In genomic region chr13:86446311-86446710, GRCh38 we compare ENCODE assay signal across 15 cellular contexts.
DNase-seq lines count a peak whose midpoint lies in the region; ATAC-seq, FAIRE-seq and TF ChIP-seq lines count a peak whose summit lies in the region.
"Had no signal": no experiment of that assay in that cellular context is flagged by ENCODE, and none has a peak within 500 bp of the region (broad histone marks: within the 10 kb centered on the region; RNA-seq: fewer than 3 reads in every experiment).

No MANE protein-coding gene starts in this region.

- H3K4me1 ChIP-seq in HUES6 (ENCODE audit: control insufficient read depth, insufficient read depth, low read length) (peaks cover 17% of the 10 kb centered on the region), astrocyte (ENCODE audit: insufficient read depth, low read length) (peaks cover 11% of the 10 kb centered on the region)
- H3K4me1 ChIP-seq: heart left ventricle had no signal

- H3K36me3 ChIP-seq in HUES6 (ENCODE audit: control insufficient read depth, insufficient read depth, low read length) (no peaks in the 10 kb centered on the region), astrocyte (ENCODE audit: insufficient read depth, low read length) (no peaks in the 10 kb centered on the region)
- H3K36me3 ChIP-seq: heart left ventricle had no signal

- peak; percentile 15 for DNase-seq in Ammon's horn (ENCODE audit: low spot score)
- DNase-seq in astrocyte (ENCODE audit: low read depth) = peak; percentile 86
- peak; percentile 72 for DNase-seq in iPS-NIHi7 (ENCODE audit: extremely low spot score)
- no peak for DNase-seq in COLO829 (ENCODE audit: low spot score)
- no peak for DNase-seq in stimulated activated naive CD8-positive, alpha-beta T cell treated with anti-CD3 and anti-CD28 coated beads, Interleukin-15, Interleukin-2, amounts not matched to agents 100 U/mL and 50 U/mL, for 24 hours
- no peak for DNase-seq in SW480 (ENCODE audit: low spot score)
- no peak for DNase-seq in coronary artery (ENCODE audit: low spot score)
- DNase-seq: activated CD4-positive, alpha-beta memory T cell treated with anti-CD3 and anti-CD28 coated beads, Interleukin-2, amount 10 ng/mL, durations not matched to agents 7 days and 5 days; CD8-positive, alpha-beta T cell; heart left ventricle; NCI-H1105 treated with DMSO at 0.1 percent for 48 hours had no signal

- H3K9me3 ChIP-seq in HUES6 (ENCODE audit: control insufficient read depth, insufficient read depth, low read depth, low read length) (no peaks in the 10 kb centered on the region), astrocyte (ENCODE audit: insufficient read depth, low read depth, low read length) (no peaks in the 10 kb centered on the region)
- H3K9me3 ChIP-seq: heart left ventricle had no signal

- H3K27ac ChIP-seq in HUES6 (ENCODE audit: low read depth, low read length) (peak overlapping the region; percentile 42; the same call in 1 of the 2 replicates), astrocyte (ENCODE audit: low read depth, low read length) (peak overlapping the region; percentile 80), coronary artery (no peak overlapping the region)
- H3K27ac ChIP-seq: heart left ventricle had no signal

- FAIRE-seq in astrocyte (lab: Jason Lieb, UNC) = no peak

- H3K4me3 Mint-ChIP-seq in astrocyte (ENCODE audit: unreplicated experiment) = no peak overlapping the region
- H3K4me3 Mint-ChIP-seq: activated CD4-positive, alpha-beta memory T cell treated with anti-CD3 and anti-CD28 coated beads, Interleukin-2, amount 10 ng/mL, durations not matched to agents 7 days and 5 days; activated naive CD4-positive, alpha-beta T cell treated with anti-CD3 and anti-CD28 coated beads, Interleukin-2, amount 50 U/mL, for 24 hours; CD8-positive, alpha-beta T cell; T-helper 1 cell treated with Interleukin-12 subunit alpha and Interleukin-12 subunit beta and Interleukin-4 antibody, amounts not matched to agents 30 μg/mL and 1 μg/mL, for 36 hours had no signal

- H3K4me2 ChIP-seq in astrocyte (ENCODE audit: low read length) = peak overlapping the region; percentile 54

- ATAC-seq in stimulated activated naive CD8-positive, alpha-beta T cell treated with anti-CD3 and anti-CD28 coated beads, Interleukin-15, Interleukin-2, amounts not matched to agents 100 U/mL and 50 U/mL, for 24 hours = no peak
- ATAC-seq: CD8-positive, alpha-beta T cell; heart left ventricle had no signal

- H3K9ac ChIP-seq in HUES6 (ENCODE audit: low read length) (no peak overlapping the region), astrocyte (ENCODE audit: low read length) (peak overlapping the region; percentile 65)

- no peaks in the 10 kb centered on the region for H3K36me3 Mint-ChIP-seq in astrocyte (ENCODE audit: low read depth, unreplicated experiment)
- H3K36me3 Mint-ChIP-seq: activated naive CD4-positive, alpha-beta T cell treated with anti-CD3 and anti-CD28 coated beads, Interleukin-2, amount 50 U/mL, for 24 hours; CD8-positive, alpha-beta T cell had no signal

- no peaks in the 10 kb centered on the region for H3K9me3 Mint-ChIP-seq in astrocyte (ENCODE audit: unreplicated experiment)
- H3K9me3 Mint-ChIP-seq: activated naive CD4-positive, alpha-beta T cell treated with anti-CD3 and anti-CD28 coated beads, Interleukin-2, amount 50 U/mL, for 24 hours had no signal

- no peaks in the 10 kb centered on the region for H4K20me1 ChIP-seq in astrocyte (ENCODE audit: insufficient read depth, low read length)

- H3K27ac Mint-ChIP-seq in astrocyte (ENCODE audit: unreplicated experiment) = peak overlapping the region; percentile 76
- H3K27ac Mint-ChIP-seq: activated CD4-positive, alpha-beta memory T cell treated with anti-CD3 and anti-CD28 coated beads, Interleukin-2, amount 10 ng/mL, durations not matched to agents 7 days and 5 days; activated naive CD4-positive, alpha-beta T cell treated with anti-CD3 and anti-CD28 coated beads, Interleukin-2, amount 50 U/mL, for 24 hours; CD8-positive, alpha-beta T cell; progenitor cell of endocrine pancreas; T-helper 1 cell treated with Interleukin-12 subunit alpha and Interleukin-12 subunit beta and Interleukin-4 antibody, amounts not matched to agents 30 μg/mL and 1 μg/mL, for 36 hours had no signal

- H3K27me3 ChIP-seq in HUES6 (ENCODE audit: control insufficient read depth, insufficient read depth, low read length) (no peaks in the 10 kb centered on the region), astrocyte (ENCODE audit: insufficient read depth, low read length) (no peaks in the 10 kb centered on the region)
- H3K27me3 ChIP-seq: heart left ventricle had no signal

- H3K27me3 Mint-ChIP-seq in astrocyte (ENCODE audit: low read depth, unreplicated experiment) = no peaks in the 10 kb centered on the region
- H3K27me3 Mint-ChIP-seq: activated CD4-positive, alpha-beta memory T cell treated with anti-CD3 and anti-CD28 coated beads, Interleukin-2, amount 10 ng/mL, durations not matched to agents 7 days and 5 days; activated naive CD4-positive, alpha-beta T cell treated with anti-CD3 and anti-CD28 coated beads, Interleukin-2, amount 50 U/mL, for 24 hours; progenitor cell of endocrine pancreas had no signal

- peak overlapping the region; percentile 38 for H2AFZ ChIP-seq in astrocyte (ENCODE audit: low read depth, low read length)

- no peaks in the 10 kb centered on the region for H3K79me2 ChIP-seq in astrocyte (ENCODE audit: insufficient read depth, low read length)

- TF ChIP-seq CTCF in astrocyte (IDR thresholded peaks at IDR 0.05; ENCODE audit: insufficient read depth, low read depth, low read length) (no peak), coronary artery (IDR thresholded peaks at IDR 0.05) (no peak)

- peaks cover 8% of the 10 kb centered on the region for H3K4me1 Mint-ChIP-seq in astrocyte (ENCODE audit: low read depth, unreplicated experiment)
- H3K4me1 Mint-ChIP-seq: activated CD4-positive, alpha-beta memory T cell treated with anti-CD3 and anti-CD28 coated beads, Interleukin-2, amount 10 ng/mL, durations not matched to agents 7 days and 5 days; activated naive CD4-positive, alpha-beta T cell treated with anti-CD3 and anti-CD28 coated beads, Interleukin-2, amount 50 U/mL, for 24 hours had no signal

- H3K4me3 ChIP-seq in HUES6 (ENCODE audit: low read depth, low read length) (no peak overlapping the region), astrocyte (ENCODE audit: insufficient read depth, low read depth, low read length) (no peak overlapping the region), coronary artery (no peak overlapping the region)
- H3K4me3 ChIP-seq: heart left ventricle had no signal

Comparison
In these comparisons a context has a peak if more than half of its experiments do, and no peak if none do; other contexts are left out.
1. DNase-seq: peak in Ammon's horn (single experiment), astrocyte (single experiment) and iPS-NIHi7 (single experiment); none in COLO829 (single experiment), stimulated activated naive CD8-positive, alpha-beta T cell treated with anti-CD3 and anti-CD28 coated beads, Interleukin-15, Interleukin-2, amounts not matched to agents 100 U/mL and 50 U/mL, for 24 hours (single experiment), SW480 (single experiment) and coronary artery (single experiment).
2. H3K27ac ChIP-seq: peak in HUES6 (single experiment) and astrocyte (single experiment); none in coronary artery (0 of 2).